ENCODE assay signal across 9 cellular contexts in genomic region chr10:47340613-47341170, GRCh38. TPM values are rescaled to one million over a fixed set of nuclear protein-coding genes. Genes with fewer than 3 reads are reported as not detected.
DNase-seq lines count a peak whose midpoint lies in the region; ATAC-seq and TF ChIP-seq lines count a peak whose summit lies in the region.
"Had no signal": no experiment of that assay in that cellular context is flagged by ENCODE, and none has a peak within 500 bp of the region (broad histone marks: within the 10 kb centered on the region; RNA-seq: fewer than 3 reads in every experiment).

No MANE protein-coding gene starts in this region.

- peak; percentile 94 to 95 for TF ChIP-seq RAD21 in liver (IDR thresholded peaks at IDR 0.05)

- no peak overlapping the region for H3K4me3 ChIP-seq in liver (ENCODE audit: low read depth in 1 of 3, low read length in 3 of 3)

- H3K9me3 ChIP-seq in liver (ENCODE audit: control insufficient read depth in 4 of 4, low read length in 3 of 4), result no peaks in the 10 kb centered on the region

- no peaks in the 10 kb centered on the region for H3K27me3 ChIP-seq in liver (ENCODE audit: control insufficient read depth in 4 of 4, insufficient read depth in 4 of 4, low read length in 3 of 4)

- H3K9ac ChIP-seq in liver (ENCODE audit: low read depth in 1 of 2, low read length in 2 of 2), result no peak overlapping the region

- DNase-seq in NCI-H1105 treated with DMSO at 0.1 percent for 48 hours (lab: John Stamatoyannopoulos, UW) (peak; percentile 5), NCI-H1105 (lab: John Stamatoyannopoulos, UW) (no peak), KG1 (lab: John Stamatoyannopoulos, UW) (peak; percentile 13), cerebellum (ENCODE audit: low spot score) (peak; percentile 57)
- DNase-seq in activated CD4-positive, CD25-positive, alpha-beta regulatory T cell treated with anti-CD3 and anti-CD28 coated beads, Interleukin-2, amount 50 U/mL, for 72 hours, result peak; percentile 78
- peak; percentile 27 to 69 (median 67) for DNase-seq in stimulated activated CD4-positive, alpha-beta T cell treated with anti-CD3 and anti-CD28 coated beads, TNF-alpha, amount 100 ng/mL, for 48 hours (ENCODE audit: low read depth in 3 of 3)

- no peak overlapping the region for H3K27ac ChIP-seq in liver (ENCODE audit: low read depth in 1 of 2, low read length in 2 of 2)

- H3K4me1 ChIP-seq in liver (ENCODE audit: control insufficient read depth in 4 of 4, insufficient read depth in 4 of 4, low read length in 3 of 4), result no peaks in the 10 kb centered on the region

- H3K36me3 ChIP-seq in liver (ENCODE audit: control insufficient read depth in 4 of 4, insufficient read depth in 3 of 4, low read depth in 1 of 4, low read length in 3 of 4), result no peaks in the 10 kb centered on the region

- TF ChIP-seq CTCF in liver (IDR thresholded peaks at IDR 0.05; ENCODE audit: low read depth, low read length, missing input control), result peak; percentile 94

- ATAC-seq in GM21381 (IDR thresholded peaks at IDR 0.05; ENCODE audit: unreplicated experiment), result no peak

- WGBS in liver, result 61% methylated on average over 5 of the region's 5 CpGs

TF ChIP-seq in liver, 16 proteins besides CTCF, POLR2A, EP300 and RAD21:
- TF ChIP-seq HNF4A (conservative IDR thresholded peaks at IDR 0.05) (no peak), REST (IDR thresholded peaks at IDR 0.05) (no peak), NR2F2 (IDR thresholded peaks at IDR 0.05) (no peak), SP1 (IDR thresholded peaks at IDR 0.05) (no peak), RXRA (IDR thresholded peaks at IDR 0.05) (peak; percentile 30 to 71)

RNA-seq across cellular contexts. Expression of gene RBP3, which starts 7.5 kb away (rescaled TPM):
- total RNA-seq in cerebellum, result not detected
- not detected for total RNA-seq in liver
- polyA plus RNA-seq in liver, result not detected
- total RNA-seq: frontal cortex had no signal

RNA-seq across cellular contexts. Expression of gene GDF2, which starts 18.4 kb away (rescaled TPM):
- not detected for total RNA-seq in cerebellum
- 10 to 100 TPM in 1 of 2 donors, 1 to 10 TPM in 1; 8.5 to 26.9 TPM for total RNA-seq in liver
- polyA plus RNA-seq in liver, result 10 to 100 TPM in 1 of 2 donors, 1 to 10 TPM in 1; 5.6 to 20.5 TPM
- total RNA-seq: frontal cortex had no signal

RNA-seq across cellular contexts. Expression of gene GDF10, which starts 40.7 kb away (rescaled TPM):
- 13.6 TPM for total RNA-seq in cerebellum
- total RNA-seq in liver, result under 1 TPM; under 0.01 to 0.28 TPM
- polyA plus RNA-seq in liver, result under 1 TPM; 0.08 to 0.14 TPM

RNA-seq across cellular contexts. Expression of gene ZNF488, which starts 43.4 kb away (rescaled TPM):
- 2.9 TPM for total RNA-seq in cerebellum
- total RNA-seq in liver, result under 1 TPM in 1 of 2 donors, not detected in 1; 0.09 TPM
- under 1 TPM in 1 of 2 donors, not detected in 1; 0.02 TPM for polyA plus RNA-seq in liver

Comparison
In these comparisons a context has a peak if more than half of its experiments do, and no peak if none do; other contexts are left out.
1. RNA of gene GDF10, which starts 40.7 kb away (total RNA-seq): 13.6 TPM in cerebellum (single experiment); under 0.01 to 0.28 TPM in liver; every median in the first group is over 10 times any median in the second.